Comparison of ENCODE assay signal across 15 cellular contexts in the genomic region with DNA sequence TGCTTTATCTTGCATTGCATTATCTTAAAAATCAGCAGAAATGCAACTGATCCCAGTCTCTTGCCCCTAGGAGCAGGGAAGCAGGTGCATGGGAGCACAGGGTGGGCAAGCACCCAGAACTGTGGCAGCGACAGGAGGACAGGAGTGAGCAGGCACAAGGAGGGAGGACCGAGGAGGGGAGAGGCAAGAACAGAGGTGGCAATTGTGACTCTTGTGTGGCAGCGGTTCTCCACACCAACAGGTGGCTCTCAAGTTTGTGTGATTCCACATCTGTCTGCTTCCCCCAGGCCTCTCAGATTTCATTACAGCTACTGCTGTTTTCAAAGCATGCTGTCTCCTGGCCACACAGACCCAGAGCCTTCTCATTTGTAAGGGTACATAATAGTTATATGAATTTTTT.
DNase-seq lines count a peak whose midpoint lies in the region; ATAC-seq lines count a peak whose summit lies in the region.
"Had no signal": no experiment of that assay in that cellular context is flagged by ENCODE, and none has a peak within 500 bp of the region (broad histone marks: within the 10 kb centered on the region; RNA-seq: fewer than 3 reads in every experiment).

No MANE protein-coding gene starts in this region.

- peaks cover 33% of the 10 kb centered on the region for H3K4me1 Mint-ChIP-seq in activated T-helper 1 cell treated with anti-CD3 and anti-CD28 coated beads, Interleukin-12 subunit alpha, Interleukin-12 subunit beta, Interleukin-2, Interleukin-4 antibody, amounts not matched to agents 30 ng/mL and 10 ng/mL and 1 ng/mL, durations not matched to agents 14 hours and 24 hours and 36 hours (ENCODE audit: low read depth)

- DNase-seq in NCI-H2196 (lab: John Stamatoyannopoulos, UW; ENCODE audit: unreplicated experiment) (peak; percentile 6), NCI-H2196 treated with DMSO at 0.1 percent for 48 hours (lab: John Stamatoyannopoulos, UW; ENCODE audit: unreplicated experiment) (no peak), G401 (ENCODE audit: low spot score) (peak; percentile 34), myocyte (ENCODE audit: low read depth) (peak; percentile 75), GDM1 (lab: John Stamatoyannopoulos, UW) (no peak), DMS153 treated with DMSO at 0.1 percent for 48 hours (lab: John Stamatoyannopoulos, UW; ENCODE audit: unreplicated experiment) (no peak)
- no peak for DNase-seq in activated T-helper 1 cell treated with anti-CD3 and anti-CD28 coated beads, Interleukin-12 subunit alpha, Interleukin-12 subunit beta, Interleukin-2, Interleukin-4 antibody, amounts not matched to agents 30 ng/mL and 10 ng/mL and 1 ng/mL, durations not matched to agents 14 hours and 24 hours and 36 hours (ENCODE audit: low spot score)
- DNase-seq: ACHN; activated CD4-positive, alpha-beta memory T cell treated with anti-CD3 and anti-CD28 coated beads, Interleukin-2, amount 10 ng/mL, durations not matched to agents 7 days and 5 days; adrenal gland; dermis blood vessel endothelial cell; DMS53; NCI-H2081 treated with DMSO at 0.1 percent for 48 hours; ovary had no signal

- intact Hi-C loops in activated T-helper 1 cell treated with anti-CD3 and anti-CD28 coated beads, Interleukin-12 subunit alpha, Interleukin-12 subunit beta, Interleukin-2, Interleukin-4 antibody, amounts not matched to agents 30 ng/mL and 10 ng/mL and 1 ng/mL, durations not matched to agents 14 hours and 24 hours and 36 hours (cut with micrococcal nuclease), result no loop called here

- H3K4me3 Mint-ChIP-seq in activated T-helper 1 cell treated with anti-CD3 and anti-CD28 coated beads, Interleukin-12 subunit alpha, Interleukin-12 subunit beta, Interleukin-2, Interleukin-4 antibody, amounts not matched to agents 30 ng/mL and 10 ng/mL and 1 ng/mL, durations not matched to agents 14 hours and 24 hours and 36 hours, result no peak overlapping the region
- H3K4me3 Mint-ChIP-seq: activated CD4-positive, alpha-beta memory T cell treated with anti-CD3 and anti-CD28 coated beads, Interleukin-2, amount 10 ng/mL, durations not matched to agents 7 days and 5 days had no signal

- peaks cover 42% of the 10 kb centered on the region for H3K36me3 Mint-ChIP-seq in activated T-helper 1 cell treated with anti-CD3 and anti-CD28 coated beads, Interleukin-12 subunit alpha, Interleukin-12 subunit beta, Interleukin-2, Interleukin-4 antibody, amounts not matched to agents 30 ng/mL and 10 ng/mL and 1 ng/mL, durations not matched to agents 14 hours and 24 hours and 36 hours (ENCODE audit: low read depth)

- peaks cover 4% of the 10 kb centered on the region for H3K9me3 Mint-ChIP-seq in activated T-helper 1 cell treated with anti-CD3 and anti-CD28 coated beads, Interleukin-12 subunit alpha, Interleukin-12 subunit beta, Interleukin-2, Interleukin-4 antibody, amounts not matched to agents 30 ng/mL and 10 ng/mL and 1 ng/mL, durations not matched to agents 14 hours and 24 hours and 36 hours
- H3K9me3 Mint-ChIP-seq: activated CD4-positive, alpha-beta memory T cell treated with anti-CD3 and anti-CD28 coated beads, Interleukin-2, amount 10 ng/mL, durations not matched to agents 7 days and 5 days had no signal

- no peak for ATAC-seq in GM21390 (IDR thresholded peaks at IDR 0.05; ENCODE audit: unreplicated experiment)

- in situ Hi-C loops in G401 (cut with HindIII; ENCODE audit: low sequenced_read_pairs), result no loop called here

- peak overlapping the region; percentile 7 for H3K27ac Mint-ChIP-seq in activated T-helper 1 cell treated with anti-CD3 and anti-CD28 coated beads, Interleukin-12 subunit alpha, Interleukin-12 subunit beta, Interleukin-2, Interleukin-4 antibody, amounts not matched to agents 30 ng/mL and 10 ng/mL and 1 ng/mL, durations not matched to agents 14 hours and 24 hours and 36 hours
- H3K27ac Mint-ChIP-seq: activated CD4-positive, alpha-beta memory T cell treated with anti-CD3 and anti-CD28 coated beads, Interleukin-2, amount 10 ng/mL, durations not matched to agents 7 days and 5 days had no signal

- no peaks in the 10 kb centered on the region for H3K27me3 Mint-ChIP-seq in activated T-helper 1 cell treated with anti-CD3 and anti-CD28 coated beads, Interleukin-12 subunit alpha, Interleukin-12 subunit beta, Interleukin-2, Interleukin-4 antibody, amounts not matched to agents 30 ng/mL and 10 ng/mL and 1 ng/mL, durations not matched to agents 14 hours and 24 hours and 36 hours (ENCODE audit: insufficient read depth)
- H3K27me3 Mint-ChIP-seq: activated CD4-positive, alpha-beta memory T cell treated with anti-CD3 and anti-CD28 coated beads, Interleukin-2, amount 10 ng/mL, durations not matched to agents 7 days and 5 days had no signal

Comparison
In these comparisons a context has a peak if more than half of its experiments do, and no peak if none do; other contexts are left out.
1. DNase-seq: peak in NCI-H2196 (single experiment), G401 (single experiment) and myocyte (single experiment); none in NCI-H2196 treated with DMSO at 0.1 percent for 48 hours (single experiment), activated T-helper 1 cell treated with anti-CD3 and anti-CD28 coated beads, Interleukin-12 subunit alpha, Interleukin-12 subunit beta, Interleukin-2, Interleukin-4 antibody, amounts not matched to agents 30 ng/mL and 10 ng/mL and 1 ng/mL, durations not matched to agents 14 hours and 24 hours and 36 hours (single experiment), GDM1 (single experiment) and DMS153 treated with DMSO at 0.1 percent for 48 hours (single experiment).